ENCODE assay signal across 1 cellular context in the genomic region with DNA sequence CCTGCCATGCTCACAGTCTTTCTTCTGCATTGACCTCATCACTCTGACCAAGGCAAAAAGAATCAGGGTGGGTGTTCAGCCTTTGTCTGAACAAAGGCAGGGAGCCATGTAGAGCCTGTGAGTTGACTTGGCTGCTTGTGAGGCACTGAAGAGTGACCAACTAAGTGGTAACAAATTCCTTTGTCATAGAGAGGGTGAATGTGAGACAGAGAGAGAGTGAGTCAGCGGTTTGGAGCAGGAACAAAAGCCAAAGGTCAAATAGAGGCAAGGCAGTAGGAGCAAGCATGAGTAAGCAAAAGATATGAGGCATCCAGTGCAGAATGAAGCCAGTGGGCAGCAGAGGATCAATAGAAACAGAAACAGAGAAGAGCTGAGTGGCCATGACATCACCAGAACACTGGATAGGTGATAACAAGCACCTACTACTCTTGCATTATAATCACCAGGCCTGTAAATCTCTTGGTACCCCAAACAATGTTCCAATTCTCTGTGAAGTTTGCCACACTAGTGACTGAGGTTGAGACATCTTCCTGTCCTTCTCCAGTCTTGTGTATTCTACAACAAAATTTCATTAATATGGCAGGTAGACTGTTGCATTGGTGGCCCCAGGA.
TF ChIP-seq lines count a peak whose summit lies in the region.

No MANE protein-coding gene starts in this region.

TF ChIP-seq in HepG2, 621 proteins besides CTCF, POLR2A, EP300 and RAD21 (continued from another document and continues in another):
- TF ChIP-seq, protein P1, sequence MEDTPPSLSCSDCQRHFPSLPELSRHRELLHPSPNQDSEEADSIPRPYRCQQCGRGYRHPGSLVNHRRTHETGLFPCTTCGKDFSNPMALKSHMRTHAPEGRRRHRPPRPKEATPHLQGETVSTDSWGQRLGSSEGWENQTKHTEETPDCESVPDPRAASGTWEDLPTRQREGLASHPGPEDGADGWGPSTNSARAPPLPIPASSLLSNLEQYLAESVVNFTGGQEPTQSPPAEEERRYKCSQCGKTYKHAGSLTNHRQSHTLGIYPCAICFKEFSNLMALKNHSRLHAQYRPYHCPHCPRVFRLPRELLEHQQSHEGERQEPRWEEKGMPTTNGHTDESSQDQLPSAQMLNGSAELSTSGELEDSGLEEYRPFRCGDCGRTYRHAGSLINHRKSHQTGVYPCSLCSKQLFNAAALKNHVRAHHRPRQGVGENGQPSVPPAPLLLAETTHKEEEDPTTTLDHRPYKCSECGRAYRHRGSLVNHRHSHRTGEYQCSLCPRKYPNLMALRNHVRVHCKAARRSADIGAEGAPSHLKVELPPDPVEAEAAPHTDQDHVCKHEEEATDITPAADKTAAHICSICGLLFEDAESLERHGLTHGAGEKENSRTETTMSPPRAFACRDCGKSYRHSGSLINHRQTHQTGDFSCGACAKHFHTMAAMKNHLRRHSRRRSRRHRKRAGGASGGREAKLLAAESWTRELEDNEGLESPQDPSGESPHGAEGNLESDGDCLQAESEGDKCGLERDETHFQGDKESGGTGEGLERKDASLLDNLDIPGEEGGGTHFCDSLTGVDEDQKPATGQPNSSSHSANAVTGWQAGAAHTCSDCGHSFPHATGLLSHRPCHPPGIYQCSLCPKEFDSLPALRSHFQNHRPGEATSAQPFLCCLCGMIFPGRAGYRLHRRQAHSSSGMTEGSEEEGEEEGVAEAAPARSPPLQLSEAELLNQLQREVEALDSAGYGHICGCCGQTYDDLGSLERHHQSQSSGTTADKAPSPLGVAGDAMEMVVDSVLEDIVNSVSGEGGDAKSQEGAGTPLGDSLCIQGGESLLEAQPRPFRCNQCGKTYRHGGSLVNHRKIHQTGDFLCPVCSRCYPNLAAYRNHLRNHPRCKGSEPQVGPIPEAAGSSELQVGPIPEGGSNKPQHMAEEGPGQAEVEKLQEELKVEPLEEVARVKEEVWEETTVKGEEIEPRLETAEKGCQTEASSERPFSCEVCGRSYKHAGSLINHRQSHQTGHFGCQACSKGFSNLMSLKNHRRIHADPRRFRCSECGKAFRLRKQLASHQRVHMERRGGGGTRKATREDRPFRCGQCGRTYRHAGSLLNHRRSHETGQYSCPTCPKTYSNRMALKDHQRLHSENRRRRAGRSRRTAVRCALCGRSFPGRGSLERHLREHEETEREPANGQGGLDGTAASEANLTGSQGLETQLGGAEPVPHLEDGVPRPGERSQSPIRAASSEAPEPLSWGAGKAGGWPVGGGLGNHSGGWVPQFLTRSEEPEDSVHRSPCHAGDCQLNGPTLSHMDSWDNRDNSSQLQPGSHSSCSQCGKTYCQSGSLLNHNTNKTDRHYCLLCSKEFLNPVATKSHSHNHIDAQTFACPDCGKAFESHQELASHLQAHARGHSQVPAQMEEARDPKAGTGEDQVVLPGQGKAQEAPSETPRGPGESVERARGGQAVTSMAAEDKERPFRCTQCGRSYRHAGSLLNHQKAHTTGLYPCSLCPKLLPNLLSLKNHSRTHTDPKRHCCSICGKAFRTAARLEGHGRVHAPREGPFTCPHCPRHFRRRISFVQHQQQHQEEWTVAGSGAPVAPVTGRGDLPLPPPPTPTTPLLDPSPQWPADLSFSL (CRISPR knock-in tag; IDR thresholded peaks at IDR 0.05) = no peak
- no peak for TF ChIP-seq U2AF1 (optimal IDR thresholded peaks at IDR 0.05; ENCODE audit: low read depth, low read length)
- TF ChIP-seq, protein P2, sequence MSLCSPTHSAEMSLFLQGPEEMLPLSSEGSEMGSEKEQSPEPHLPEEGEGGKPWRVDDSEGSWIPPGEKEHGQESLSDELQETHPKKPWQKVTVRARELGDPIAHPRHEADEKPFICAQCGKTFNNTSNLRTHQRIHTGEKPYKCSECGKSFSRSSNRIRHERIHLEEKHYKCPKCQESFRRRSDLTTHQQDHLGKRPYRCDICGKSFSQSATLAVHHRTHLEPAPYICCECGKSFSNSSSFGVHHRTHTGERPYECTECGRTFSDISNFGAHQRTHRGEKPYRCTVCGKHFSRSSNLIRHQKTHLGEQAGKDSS (CRISPR knock-in tag; IDR thresholded peaks at IDR 0.05; ENCODE audit: borderline replicate concordance, low read depth) = peak; percentile 79; the same call in 1 of the 2 replicates
- TF ChIP-seq STAG1 (CRISPR knock-in tag; IDR thresholded peaks at IDR 0.05) = peak; percentile 33
- TF ChIP-seq, protein P3, sequence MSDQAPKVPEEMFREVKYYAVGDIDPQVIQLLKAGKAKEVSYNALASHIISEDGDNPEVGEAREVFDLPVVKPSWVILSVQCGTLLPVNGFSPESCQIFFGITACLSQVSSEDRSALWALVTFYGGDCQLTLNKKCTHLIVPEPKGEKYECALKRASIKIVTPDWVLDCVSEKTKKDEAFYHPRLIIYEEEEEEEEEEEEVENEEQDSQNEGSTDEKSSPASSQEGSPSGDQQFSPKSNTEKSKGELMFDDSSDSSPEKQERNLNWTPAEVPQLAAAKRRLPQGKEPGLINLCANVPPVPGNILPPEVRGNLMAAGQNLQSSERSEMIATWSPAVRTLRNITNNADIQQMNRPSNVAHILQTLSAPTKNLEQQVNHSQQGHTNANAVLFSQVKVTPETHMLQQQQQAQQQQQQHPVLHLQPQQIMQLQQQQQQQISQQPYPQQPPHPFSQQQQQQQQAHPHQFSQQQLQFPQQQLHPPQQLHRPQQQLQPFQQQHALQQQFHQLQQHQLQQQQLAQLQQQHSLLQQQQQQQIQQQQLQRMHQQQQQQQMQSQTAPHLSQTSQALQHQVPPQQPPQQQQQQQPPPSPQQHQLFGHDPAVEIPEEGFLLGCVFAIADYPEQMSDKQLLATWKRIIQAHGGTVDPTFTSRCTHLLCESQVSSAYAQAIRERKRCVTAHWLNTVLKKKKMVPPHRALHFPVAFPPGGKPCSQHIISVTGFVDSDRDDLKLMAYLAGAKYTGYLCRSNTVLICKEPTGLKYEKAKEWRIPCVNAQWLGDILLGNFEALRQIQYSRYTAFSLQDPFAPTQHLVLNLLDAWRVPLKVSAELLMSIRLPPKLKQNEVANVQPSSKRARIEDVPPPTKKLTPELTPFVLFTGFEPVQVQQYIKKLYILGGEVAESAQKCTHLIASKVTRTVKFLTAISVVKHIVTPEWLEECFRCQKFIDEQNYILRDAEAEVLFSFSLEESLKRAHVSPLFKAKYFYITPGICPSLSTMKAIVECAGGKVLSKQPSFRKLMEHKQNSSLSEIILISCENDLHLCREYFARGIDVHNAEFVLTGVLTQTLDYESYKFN (CRISPR knock-in tag; conservative IDR thresholded peaks at IDR 0.05) = peak; percentile 54
- TF ChIP-seq, protein P4, sequence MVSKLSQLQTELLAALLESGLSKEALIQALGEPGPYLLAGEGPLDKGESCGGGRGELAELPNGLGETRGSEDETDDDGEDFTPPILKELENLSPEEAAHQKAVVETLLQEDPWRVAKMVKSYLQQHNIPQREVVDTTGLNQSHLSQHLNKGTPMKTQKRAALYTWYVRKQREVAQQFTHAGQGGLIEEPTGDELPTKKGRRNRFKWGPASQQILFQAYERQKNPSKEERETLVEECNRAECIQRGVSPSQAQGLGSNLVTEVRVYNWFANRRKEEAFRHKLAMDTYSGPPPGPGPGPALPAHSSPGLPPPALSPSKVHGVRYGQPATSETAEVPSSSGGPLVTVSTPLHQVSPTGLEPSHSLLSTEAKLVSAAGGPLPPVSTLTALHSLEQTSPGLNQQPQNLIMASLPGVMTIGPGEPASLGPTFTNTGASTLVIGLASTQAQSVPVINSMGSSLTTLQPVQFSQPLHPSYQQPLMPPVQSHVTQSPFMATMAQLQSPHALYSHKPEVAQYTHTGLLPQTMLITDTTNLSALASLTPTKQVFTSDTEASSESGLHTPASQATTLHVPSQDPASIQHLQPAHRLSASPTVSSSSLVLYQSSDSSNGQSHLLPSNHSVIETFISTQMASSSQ (IDR thresholded peaks at IDR 0.05; ENCODE audit: low read depth) = no peak
- TF ChIP-seq, protein P4 (CRISPR knock-in tag; IDR thresholded peaks at IDR 0.05; ENCODE audit: borderline replicate concordance) = 0 out of 2 replicates have a peak, but pooled peaks have one; percentile 22
- TF ChIP-seq ZNF720 (CRISPR knock-in tag; IDR thresholded peaks at IDR 0.05) = no peak
- peak; percentile 40; the same call in 1 of the 2 replicates for TF ChIP-seq ZNF124 (CRISPR knock-in tag; IDR thresholded peaks at IDR 0.05)
- TF ChIP-seq ZNF34 (CRISPR knock-in tag; IDR thresholded peaks at IDR 0.05; ENCODE audit: borderline replicate concordance) = no peak
- TF ChIP-seq SOX5 (CRISPR knock-in tag; IDR thresholded peaks at IDR 0.05; ENCODE audit: borderline replicate concordance) = peak; percentile 73
- no peak for TF ChIP-seq NPAS2 (CRISPR knock-in tag; IDR thresholded peaks at IDR 0.05; ENCODE audit: borderline replicate concordance)
- TF ChIP-seq, protein P5, sequence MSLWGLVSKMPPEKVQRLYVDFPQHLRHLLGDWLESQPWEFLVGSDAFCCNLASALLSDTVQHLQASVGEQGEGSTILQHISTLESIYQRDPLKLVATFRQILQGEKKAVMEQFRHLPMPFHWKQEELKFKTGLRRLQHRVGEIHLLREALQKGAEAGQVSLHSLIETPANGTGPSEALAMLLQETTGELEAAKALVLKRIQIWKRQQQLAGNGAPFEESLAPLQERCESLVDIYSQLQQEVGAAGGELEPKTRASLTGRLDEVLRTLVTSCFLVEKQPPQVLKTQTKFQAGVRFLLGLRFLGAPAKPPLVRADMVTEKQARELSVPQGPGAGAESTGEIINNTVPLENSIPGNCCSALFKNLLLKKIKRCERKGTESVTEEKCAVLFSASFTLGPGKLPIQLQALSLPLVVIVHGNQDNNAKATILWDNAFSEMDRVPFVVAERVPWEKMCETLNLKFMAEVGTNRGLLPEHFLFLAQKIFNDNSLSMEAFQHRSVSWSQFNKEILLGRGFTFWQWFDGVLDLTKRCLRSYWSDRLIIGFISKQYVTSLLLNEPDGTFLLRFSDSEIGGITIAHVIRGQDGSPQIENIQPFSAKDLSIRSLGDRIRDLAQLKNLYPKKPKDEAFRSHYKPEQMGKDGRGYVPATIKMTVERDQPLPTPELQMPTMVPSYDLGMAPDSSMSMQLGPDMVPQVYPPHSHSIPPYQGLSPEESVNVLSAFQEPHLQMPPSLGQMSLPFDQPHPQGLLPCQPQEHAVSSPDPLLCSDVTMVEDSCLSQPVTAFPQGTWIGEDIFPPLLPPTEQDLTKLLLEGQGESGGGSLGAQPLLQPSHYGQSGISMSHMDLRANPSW (CRISPR knock-in tag; IDR thresholded peaks at IDR 0.05; ENCODE audit: borderline replicate concordance) = no peak
- TF ChIP-seq RXRB (CRISPR knock-in tag; IDR thresholded peaks at IDR 0.05; ENCODE audit: borderline replicate concordance) = peak; percentile 84
- TF ChIP-seq EHMT2 (IDR thresholded peaks at IDR 0.05; ENCODE audit: borderline replicate concordance, low read depth, low read length) = no peak
- peak; percentile 43; the same call in 1 of the 2 replicates for TF ChIP-seq KAT8 (CRISPR knock-in tag; IDR thresholded peaks at IDR 0.05)
- peak; percentile 72 for TF ChIP-seq ZNF644 (CRISPR knock-in tag; IDR thresholded peaks at IDR 0.05; ENCODE audit: low read depth)
- TF ChIP-seq ZNF331 (CRISPR knock-in tag; IDR thresholded peaks at IDR 0.05) = peak; percentile 74; the same call in 1 of the 2 replicates
- TF ChIP-seq MAFF (IDR thresholded peaks at IDR 0.05; ENCODE audit: low read depth, low read length) = peak; percentile 95
- TF ChIP-seq RXRA (CRISPR knock-in tag; IDR thresholded peaks at IDR 0.05) = peak; percentile 73; the same call in 1 of the 2 replicates
- peak; percentile 31; the same call in 1 of the 2 replicates for TF ChIP-seq KDM3A (CRISPR knock-in tag; IDR thresholded peaks at IDR 0.05; ENCODE audit: low read depth)
- TF ChIP-seq, protein P6, sequence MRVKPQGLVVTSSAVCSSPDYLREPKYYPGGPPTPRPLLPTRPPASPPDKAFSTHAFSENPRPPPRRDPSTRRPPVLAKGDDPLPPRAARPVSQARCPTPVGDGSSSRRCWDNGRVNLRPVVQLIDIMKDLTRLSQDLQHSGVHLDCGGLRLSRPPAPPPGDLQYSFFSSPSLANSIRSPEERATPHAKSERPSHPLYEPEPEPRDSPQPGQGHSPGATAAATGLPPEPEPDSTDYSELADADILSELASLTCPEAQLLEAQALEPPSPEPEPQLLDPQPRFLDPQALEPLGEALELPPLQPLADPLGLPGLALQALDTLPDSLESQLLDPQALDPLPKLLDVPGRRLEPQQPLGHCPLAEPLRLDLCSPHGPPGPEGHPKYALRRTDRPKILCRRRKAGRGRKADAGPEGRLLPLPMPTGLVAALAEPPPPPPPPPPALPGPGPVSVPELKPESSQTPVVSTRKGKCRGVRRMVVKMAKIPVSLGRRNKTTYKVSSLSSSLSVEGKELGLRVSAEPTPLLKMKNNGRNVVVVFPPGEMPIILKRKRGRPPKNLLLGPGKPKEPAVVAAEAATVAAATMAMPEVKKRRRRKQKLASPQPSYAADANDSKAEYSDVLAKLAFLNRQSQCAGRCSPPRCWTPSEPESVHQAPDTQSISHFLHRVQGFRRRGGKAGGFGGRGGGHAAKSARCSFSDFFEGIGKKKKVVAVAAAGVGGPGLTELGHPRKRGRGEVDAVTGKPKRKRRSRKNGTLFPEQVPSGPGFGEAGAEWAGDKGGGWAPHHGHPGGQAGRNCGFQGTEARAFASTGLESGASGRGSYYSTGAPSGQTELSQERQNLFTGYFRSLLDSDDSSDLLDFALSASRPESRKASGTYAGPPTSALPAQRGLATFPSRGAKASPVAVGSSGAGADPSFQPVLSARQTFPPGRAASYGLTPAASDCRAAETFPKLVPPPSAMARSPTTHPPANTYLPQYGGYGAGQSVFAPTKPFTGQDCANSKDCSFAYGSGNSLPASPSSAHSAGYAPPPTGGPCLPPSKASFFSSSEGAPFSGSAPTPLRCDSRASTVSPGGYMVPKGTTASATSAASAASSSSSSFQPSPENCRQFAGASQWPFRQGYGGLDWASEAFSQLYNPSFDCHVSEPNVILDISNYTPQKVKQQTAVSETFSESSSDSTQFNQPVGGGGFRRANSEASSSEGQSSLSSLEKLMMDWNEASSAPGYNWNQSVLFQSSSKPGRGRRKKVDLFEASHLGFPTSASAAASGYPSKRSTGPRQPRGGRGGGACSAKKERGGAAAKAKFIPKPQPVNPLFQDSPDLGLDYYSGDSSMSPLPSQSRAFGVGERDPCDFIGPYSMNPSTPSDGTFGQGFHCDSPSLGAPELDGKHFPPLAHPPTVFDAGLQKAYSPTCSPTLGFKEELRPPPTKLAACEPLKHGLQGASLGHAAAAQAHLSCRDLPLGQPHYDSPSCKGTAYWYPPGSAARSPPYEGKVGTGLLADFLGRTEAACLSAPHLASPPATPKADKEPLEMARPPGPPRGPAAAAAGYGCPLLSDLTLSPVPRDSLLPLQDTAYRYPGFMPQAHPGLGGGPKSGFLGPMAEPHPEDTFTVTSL (CRISPR knock-in tag; IDR thresholded peaks at IDR 0.05; ENCODE audit: borderline replicate concordance) = peak; percentile 63; the same call in 1 of the 2 replicates
- TF ChIP-seq MAFK (conservative IDR thresholded peaks at IDR 0.05 in 1 of 2, IDR thresholded peaks at IDR 0.05 in 1 of 2; ENCODE audit: low read length in 2 of 2) = peak; percentile 89 to 99
- TF ChIP-seq THAP11 (CRISPR knock-in tag; IDR thresholded peaks at IDR 0.05) = peak; percentile 59; the same call in 1 of the 2 replicates
- no peak for TF ChIP-seq HCFC1 (IDR thresholded peaks at IDR 0.05; ENCODE audit: low read depth, low read length)
- TF ChIP-seq KMT2A (CRISPR knock-in tag; IDR thresholded peaks at IDR 0.05) = no peak
- no peak for TF ChIP-seq ZNF614 (CRISPR knock-in tag; IDR thresholded peaks at IDR 0.05; ENCODE audit: borderline replicate concordance)
- no peak for TF ChIP-seq MTF1 (CRISPR knock-in tag; IDR thresholded peaks at IDR 0.05)
